In the genomic region with DNA sequence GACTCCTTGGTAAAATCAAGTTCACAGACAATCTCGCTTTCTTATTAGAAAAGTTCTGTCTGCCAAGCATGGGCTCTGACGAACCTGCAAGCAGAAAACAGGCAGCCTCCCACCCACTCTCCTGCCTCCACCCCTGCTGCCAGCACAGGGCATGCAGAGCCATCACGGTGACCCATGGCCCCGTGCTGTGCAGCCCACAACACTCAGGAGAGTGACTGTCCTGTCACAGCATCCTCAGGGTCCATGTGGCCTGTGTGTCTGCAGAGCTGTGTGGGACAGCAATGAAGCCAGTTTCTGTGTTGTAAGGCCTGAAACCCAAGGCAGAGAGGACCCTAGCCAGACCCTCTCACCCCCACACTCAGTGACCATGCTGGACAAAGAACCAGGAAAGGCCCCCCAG, we compare ENCODE assay signal across 28 cellular contexts. TPM values are rescaled to one million over a fixed set of nuclear protein-coding genes. Genes with fewer than 3 reads are reported as not detected.
"Had no signal": no experiment of that assay in that cellular context is flagged by ENCODE, and none has a peak within 500 bp of the region (broad histone marks: within the 10 kb centered on the region; RNA-seq: fewer than 3 reads in every experiment).

No MANE protein-coding gene starts in this region.

- DNase-seq: caudate nucleus; colonic mucosa; effector CD8-positive, alpha-beta T cell; endodermal cell; foreskin fibroblast; kidney glomerular epithelial cell; left colon; mammary epithelial cell; mesendoderm; midbrain; naive thymus-derived CD4-positive, alpha-beta T cell; nucleus accumbens; ovary; retina; small intestine; stimulated activated CD4-positive, alpha-beta T cell treated with anti-CD3 and anti-CD28 coated beads, Interleukin-15, amount 100 ng/mL, for 24 hours; stimulated activated CD4-positive, alpha-beta T cell treated with anti-CD3 and anti-CD28 coated beads, Interleukin-2, amount 100 ng/mL, for 48 hours; stimulated activated naive B cell treated with anti-CD40 and anti-IgM and Interleukin-4, amounts not matched to agents 10 μg/mL and 1 μg/mL and 100 μg/mL, for 72 hours; transverse colon had no signal

- H3K36me3 ChIP-seq: colonic mucosa, gastroesophageal sphincter, heart left ventricle, neural progenitor cell, ovary, right lobe of liver, thoracic aorta had no signal

- H3K27ac ChIP-seq: colonic mucosa, epithelial cell of prostate, gastroesophageal sphincter, heart left ventricle, hepatocyte, neural progenitor cell, ovary, right lobe of liver, thoracic aorta, transverse colon had no signal

- H2AFZ ChIP-seq: hepatocyte, neural progenitor cell had no signal

- H3K79me2 ChIP-seq: hepatocyte had no signal

- FAIRE-seq: small intestine had no signal

- ATAC-seq: esophagus mucosa; gastroesophageal sphincter; heart left ventricle; left colon; naive thymus-derived CD4-positive, alpha-beta T cell; right lobe of liver; stimulated activated naive B cell treated with anti-CD40 and anti-IgM and Interleukin-4, amounts not matched to agents 10 μg/mL and 1 μg/mL and 100 μg/mL, for 72 hours had no signal

- H3K4me2 ChIP-seq: hepatocyte, neural progenitor cell had no signal

- H3K9me3 ChIP-seq: colonic mucosa, gastroesophageal sphincter, heart left ventricle, ovary, right lobe of liver, thoracic aorta, transverse colon had no signal

- H3K4me1 ChIP-seq: colonic mucosa, gastroesophageal sphincter, heart left ventricle, neural progenitor cell, right lobe of liver, transverse colon had no signal

- H3K4me3 ChIP-seq: colonic mucosa, gastroesophageal sphincter, heart left ventricle, hepatocyte, neural progenitor cell, ovary, right lobe of liver, thoracic aorta, transverse colon had no signal

- H3K9ac ChIP-seq: neural progenitor cell had no signal

- H3K27me3 ChIP-seq: colonic mucosa, hepatocyte, neural progenitor cell, ovary, right lobe of liver, transverse colon had no signal

RNA-seq across cellular contexts. Expression of a gene that starts 46.2 kb away (rescaled TPM):
- total RNA-seq: pulmonary artery endothelial cell had no signal
- polyA plus RNA-seq: naive thymus-derived CD4-positive, alpha-beta T cell had no signal
